ENCODE assay signal across 24 cellular contexts in genomic region chr1:25195835-25196234, GRCh38. TPM values are rescaled to one million over a fixed set of nuclear protein-coding genes. Genes with fewer than 3 reads are reported as not detected.
A peak's percentile ranks its signal among the peaks of the same experiment; 100 is the strongest.
DNase-seq lines count a peak whose midpoint lies in the region; ATAC-seq and TF ChIP-seq lines count a peak whose summit lies in the region.
"Had no signal": no experiment of that assay in that cellular context is flagged by ENCODE, and none has a peak within 500 bp of the region (broad histone marks: within the 10 kb centered on the region; RNA-seq: fewer than 3 reads in every experiment).

No MANE protein-coding gene starts in this region.

- H3K4me3 ChIP-seq in mucosa of descending colon = no peak overlapping the region
- H3K4me3 ChIP-seq in tibial nerve = no peak overlapping the region
- H3K4me3 ChIP-seq: transverse colon had no signal

- H3K9me3 ChIP-seq in mucosa of descending colon (no peaks in the 10 kb centered on the region), tibial nerve (no peaks in the 10 kb centered on the region)
- H3K9me3 ChIP-seq: transverse colon had no signal

- TF ChIP-seq POLR2A in tibial nerve (IDR thresholded peaks at IDR 0.05) = no peak

- H3K27ac Mint-ChIP-seq in natural killer cell = no peak overlapping the region
- H3K27ac Mint-ChIP-seq in stimulated activated memory B cell treated with anti-CD40 and anti-IgM and Interleukin-4, amounts not matched to agents 10 μg/mL and 1 μg/mL and 100 μg/mL, for 72 hours = no peak overlapping the region
- H3K27ac Mint-ChIP-seq: activated CD4-positive, alpha-beta memory T cell treated with anti-CD3 and anti-CD28 coated beads for 36 hours; activated T-cell treated with anti-CD3 and anti-CD28 coated beads, Interleukin-2, amount 50 U/mL, for 72 hours had no signal

- H3K27me3 Mint-ChIP-seq in natural killer cell (ENCODE audit: low read depth in 2 of 2) = peaks cover 0 to 9% of the 10 kb centered on the region in 2 donors
- peaks cover 40% of the 10 kb centered on the region for H3K27me3 Mint-ChIP-seq in stimulated activated memory B cell treated with anti-CD40 and anti-IgM and Interleukin-4, amounts not matched to agents 10 μg/mL and 1 μg/mL and 100 μg/mL, for 72 hours

- DNase-seq in DMS53 (lab: John Stamatoyannopoulos, UW) (peak; percentile 83), NCI-H1105 (lab: John Stamatoyannopoulos, UW) (peak; percentile 27), NCI-H345 treated with DMSO at 0.1 percent for 48 hours (lab: John Stamatoyannopoulos, UW; ENCODE audit: unreplicated experiment) (peak; percentile 36), mucosa of descending colon (peak in 2 of 3 donors; percentile 47 to 66), natural killer cell (no peak), tibial nerve (ENCODE audit: low spot score in 2 of 2) (no peak)
- DNase-seq: activated CD4-positive, alpha-beta memory T cell treated with anti-CD3 and anti-CD28 coated beads for 36 hours; activated CD4-positive, alpha-beta T cell treated with anti-CD3 and anti-CD28 coated beads for 1 hour; activated T-cell treated with anti-CD3 and anti-CD28 coated beads, Interleukin-2, amount 50 U/mL, for 72 hours; C1 segment of cervical spinal cord; central memory CD4-positive, alpha-beta T cell; glutamatergic neuron; GOT3; IMR-90; islet precursor cell; left ventricle myocardium superior; mesendoderm; NCI-H2081; NCI-H524 treated with DMSO at 0.1 percent for 48 hours; Right ventricle myocardium superior; stimulated activated CD4-positive, alpha-beta T cell treated with anti-CD3 and anti-CD28 coated beads, Interleukin-4, amount 100 ng/mL, for 1 hour; transverse colon had no signal

- H3K36me3 ChIP-seq in mucosa of descending colon (ENCODE audit: low read depth) (no peaks in the 10 kb centered on the region), tibial nerve (no peaks in the 10 kb centered on the region)
- H3K36me3 ChIP-seq: transverse colon had no signal

- TF ChIP-seq CTCF in mucosa of descending colon (IDR thresholded peaks at IDR 0.05) (no peak), natural killer cell (IDR thresholded peaks at IDR 0.05) (no peak), tibial nerve (IDR thresholded peaks at IDR 0.05) (no peak)

- intact Hi-C loops in mucosa of descending colon (cut with DNase I, micrococcal nuclease) = no loop called here
- intact Hi-C loops in natural killer cell (cut with micrococcal nuclease) = no loop called here

- peaks cover 15 to 23% of the 10 kb centered on the region in 2 donors for H3K4me1 Mint-ChIP-seq in natural killer cell
- peaks cover 16% of the 10 kb centered on the region for H3K4me1 Mint-ChIP-seq in stimulated activated memory B cell treated with anti-CD40 and anti-IgM and Interleukin-4, amounts not matched to agents 10 μg/mL and 1 μg/mL and 100 μg/mL, for 72 hours

- peaks cover 31% of the 10 kb centered on the region for H3K4me1 ChIP-seq in mucosa of descending colon (ENCODE audit: low read depth)
- H3K4me1 ChIP-seq in tibial nerve = peaks cover 0 to 13% (median 0%) of the 10 kb centered on the region in 4 donors

- H3K27ac ChIP-seq in tibial nerve = no peak overlapping the region

- H3K4me3 Mint-ChIP-seq in natural killer cell = no peak overlapping the region
- no peak overlapping the region for H3K4me3 Mint-ChIP-seq in stimulated activated memory B cell treated with anti-CD40 and anti-IgM and Interleukin-4, amounts not matched to agents 10 μg/mL and 1 μg/mL and 100 μg/mL, for 72 hours
- H3K4me3 Mint-ChIP-seq: activated CD4-positive, alpha-beta memory T cell treated with anti-CD3 and anti-CD28 coated beads for 36 hours; activated T-cell treated with anti-CD3 and anti-CD28 coated beads, Interleukin-2, amount 50 U/mL, for 72 hours had no signal

- ATAC-seq in mucosa of descending colon (peak; percentile 11), natural killer cell (no peak)
- no peak for ATAC-seq in stimulated activated memory B cell treated with anti-CD40 and anti-IgM and Interleukin-4, amounts not matched to agents 10 μg/mL and 1 μg/mL and 100 μg/mL, for 72 hours
- ATAC-seq: activated T-cell treated with anti-CD3 and anti-CD28 coated beads, Interleukin-2, amount 50 U/mL, for 72 hours; left ventricle myocardium superior; right cardiac atrium had no signal

- H3K36me3 Mint-ChIP-seq in natural killer cell = no peaks in the 10 kb centered on the region
- no peaks in the 10 kb centered on the region for H3K36me3 Mint-ChIP-seq in stimulated activated memory B cell treated with anti-CD40 and anti-IgM and Interleukin-4, amounts not matched to agents 10 μg/mL and 1 μg/mL and 100 μg/mL, for 72 hours
- H3K36me3 Mint-ChIP-seq: activated CD4-positive, alpha-beta memory T cell treated with anti-CD3 and anti-CD28 coated beads for 36 hours had no signal

- TF ChIP-seq EP300 in tibial nerve (IDR thresholded peaks at IDR 0.05) = no peak

- H3K9me3 Mint-ChIP-seq in natural killer cell = no peaks in the 10 kb centered on the region
- no peaks in the 10 kb centered on the region for H3K9me3 Mint-ChIP-seq in stimulated activated memory B cell treated with anti-CD40 and anti-IgM and Interleukin-4, amounts not matched to agents 10 μg/mL and 1 μg/mL and 100 μg/mL, for 72 hours
- H3K9me3 Mint-ChIP-seq: activated CD4-positive, alpha-beta memory T cell treated with anti-CD3 and anti-CD28 coated beads for 36 hours; activated T-cell treated with anti-CD3 and anti-CD28 coated beads, Interleukin-2, amount 50 U/mL, for 72 hours had no signal

- 69 to 76% methylated on average over 6 of the region's 6 CpGs for WGBS in tibial nerve, 2 donors

- peaks cover 0 to 17% of the 10 kb centered on the region in 2 donors for H3K27me3 ChIP-seq in tibial nerve
- H3K27me3 ChIP-seq: transverse colon had no signal

RNA-seq across cellular contexts. Expression of gene SYF2, which starts 36.5 kb away (rescaled TPM):
- total RNA-seq in mucosa of descending colon (10 to 100 TPM; 44.0 to 57.9 (median 48.2) TPM), natural killer cell (10 to 100 TPM; 67.9 to 92.2 (median 75.3) TPM), tibial nerve (10 to 100 TPM; 32.7 to 52.2 (median 43.7) TPM)

RNA-seq across cellular contexts. Expression of gene RSRP1, which starts 51.4 kb away (rescaled TPM):
- total RNA-seq in mucosa of descending colon (100 to 1,000 TPM; 151 to 179 (median 153) TPM), natural killer cell (100 to 1,000 TPM; 473 to 602 (median 589) TPM), tibial nerve (100 to 1,000 TPM; 169 to 191 (median 178) TPM)

Comparison
In these comparisons a context has a peak if more than half of its experiments do, and no peak if none do; other contexts are left out.
1. DNase-seq: peak in DMS53 (single experiment), NCI-H1105 (single experiment), NCI-H345 treated with DMSO at 0.1 percent for 48 hours (single experiment) and mucosa of descending colon (2 of 3); none in natural killer cell (single experiment) and tibial nerve (0 of 2).